Comparison of ENCODE assay signal across 8 cellular contexts in the genomic region with DNA sequence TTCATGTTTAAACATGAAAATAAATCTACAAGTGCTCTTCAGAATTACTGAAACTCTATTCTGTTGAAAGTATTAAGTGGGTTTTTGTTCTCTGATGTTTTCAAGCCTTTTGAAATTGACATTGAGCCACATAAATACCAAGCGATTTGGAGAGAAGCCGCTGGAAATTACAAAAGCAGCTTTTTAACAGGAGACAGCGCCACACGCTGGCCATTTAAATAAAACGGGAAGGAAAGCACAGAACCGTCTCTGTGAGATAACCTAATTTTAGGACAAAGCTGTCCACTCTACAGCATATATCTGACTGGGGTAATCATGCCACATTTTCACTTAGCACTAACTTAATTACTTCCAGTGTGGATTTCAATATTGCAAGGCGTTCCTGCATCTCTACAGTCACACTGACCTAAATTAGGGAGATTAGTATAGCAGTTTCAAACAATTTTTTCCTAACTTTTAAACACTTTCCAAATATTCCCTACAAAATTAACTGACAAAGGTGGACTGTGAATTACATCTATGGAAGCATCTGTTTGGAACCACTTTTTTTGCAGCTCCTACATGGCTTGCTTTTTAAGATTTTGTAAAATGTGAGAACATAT. TPM values are rescaled to one million over a fixed set of nuclear protein-coding genes. Genes with fewer than 3 reads are reported as not detected.
DNase-seq lines count a peak whose midpoint lies in the region; ATAC-seq, FAIRE-seq and TF ChIP-seq lines count a peak whose summit lies in the region.

No MANE protein-coding gene starts in this region.

- CTCF ChIA-PET in PC-3 (lab: Charles Lee): interaction anchor here (0.5 to 0.6 kb wide), 3 partner anchors 30 to 232 kb away, joined by 3 to 9 read pairs (median 5); no protein-coding TSS in a partner anchor
- CTCF ChIA-PET in activated CD8-positive, alpha-beta memory T cell treated with anti-CD3 and anti-CD28 coated beads, Interleukin-2, amount 10 ng/mL, durations not matched to agents 7 days and 5 days (lab: Charles Lee): interaction anchor here (1.1 to 1.3 kb wide), 4 partner anchors 9 to 741 kb away, joined by 3 to 5 read pairs (median 3); no protein-coding TSS in a partner anchor

- H3K9ac ChIP-seq in H9 (ENCODE audit: extremely low read depth, insufficient read length, low read length) (no peak overlapping the region), PC-3 (ENCODE audit: low read length) (no peak overlapping the region), mesendoderm (ENCODE audit: low read length) (no peak overlapping the region)

- intact Hi-C loops in PC-3 (cut with micrococcal nuclease): loop anchor here (1.0 to 5.0 kb wide), 4 partner anchors 281 to 742 kb away; no protein-coding TSS in a partner anchor

- H3K4me2 ChIP-seq in H9 (ENCODE audit: insufficient read depth, insufficient read length, low read length): no peak overlapping the region
- no peak overlapping the region for H3K4me2 ChIP-seq in PC-3 (ENCODE audit: low read length)
- no peak overlapping the region for H3K4me2 ChIP-seq in mesendoderm (ENCODE audit: low read length)

- H4K91ac ChIP-seq in H9 (ENCODE audit: insufficient read length, low read depth, low read length): no peak overlapping the region

- POLR2A ChIA-PET in PC-3 (lab: Charles Lee; ENCODE audit: unreplicated experiment): no interaction called here

- no peaks in the 10 kb centered on the region; a peak in 1 of 7 replicates for H3K36me3 Mint-ChIP-seq in H9 (ENCODE audit: insufficient read depth in 1 of 3, low read depth in 3 of 3)
- H3K36me3 Mint-ChIP-seq in activated CD8-positive, alpha-beta memory T cell treated with anti-CD3 and anti-CD28 coated beads, Interleukin-2, amount 10 ng/mL, durations not matched to agents 7 days and 5 days: no peaks in the 10 kb centered on the region

- H3K27ac ChIP-seq in H9 (ENCODE audit: insufficient read length, low read depth, low read length) (no peak overlapping the region), PC-3 (ENCODE audit: low read length) (no peak overlapping the region), mesendoderm (ENCODE audit: low read depth, low read length) (no peak overlapping the region)

- no peak overlapping the region for H3K23ac ChIP-seq in H9 (ENCODE audit: insufficient read length, low read depth, low read length)
- H3K23ac ChIP-seq in mesendoderm (ENCODE audit: low read length): no peak overlapping the region

- no peak overlapping the region for H2BK5ac ChIP-seq in H9 (ENCODE audit: insufficient read length, low read length)
- no peak overlapping the region for H2BK5ac ChIP-seq in mesendoderm (ENCODE audit: low read length)

- no peak overlapping the region for H3T11ph ChIP-seq in H9 (ENCODE audit: low read length)

- H3K18ac ChIP-seq in H9 (ENCODE audit: insufficient read length, low read depth, low read length) (no peak overlapping the region), mesendoderm (ENCODE audit: low read length) (no peak overlapping the region)

- H2AFZ ChIP-seq in H9 (ENCODE audit: low read length) (no peak overlapping the region), PC-3 (ENCODE audit: low read length) (no peak overlapping the region)

- H2BK12ac ChIP-seq in H9 (ENCODE audit: insufficient read length, low read depth, low read length): no peak overlapping the region

- WGBS in H9 (ENCODE audit: extremely low coverage, insufficient read length, low lambda C conversion rate): no CpG with 5 or more reads among the region's 7 CpGs
- WGBS in mesendoderm (ENCODE audit: extremely low coverage, insufficient coverage, low lambda C conversion rate): no CpG with 5 or more reads among the region's 7 CpGs

- H3K56ac ChIP-seq in H9 (ENCODE audit: insufficient read length, low read depth, low read length) (no peak overlapping the region), mesendoderm (ENCODE audit: low read length) (no peak overlapping the region)

- BruUV-seq in PC-3 (replicated peaks; lab: Mats Ljungman, UMichigan): no TSS peak

- H3K9me3 Mint-ChIP-seq in H9: no peaks in the 10 kb centered on the region; a peak in 1 of 5 replicates
- H3K9me3 Mint-ChIP-seq in activated CD8-positive, alpha-beta memory T cell treated with anti-CD3 and anti-CD28 coated beads, Interleukin-2, amount 10 ng/mL, durations not matched to agents 7 days and 5 days (ENCODE audit: low read depth): no peaks in the 10 kb centered on the region

- H2BK120ac ChIP-seq in H9 (ENCODE audit: low read depth, low read length, poor library complexity, severe bottlenecking): no peak overlapping the region
- no peak overlapping the region for H2BK120ac ChIP-seq in mesendoderm (ENCODE audit: low read depth, low read length)

- H3K4me3 Mint-ChIP-seq in H9: no peak overlapping the region
- H3K4me3 Mint-ChIP-seq in activated CD8-positive, alpha-beta memory T cell treated with anti-CD3 and anti-CD28 coated beads, Interleukin-2, amount 10 ng/mL, durations not matched to agents 7 days and 5 days: no peak overlapping the region

- ATAC-seq in PC-3 (peak; percentile 48), HG02884 (IDR thresholded peaks at IDR 0.05; ENCODE audit: unreplicated experiment) (no peak)
- no peak for ATAC-seq in activated CD8-positive, alpha-beta memory T cell treated with anti-CD3 and anti-CD28 coated beads, Interleukin-2, amount 10 ng/mL, durations not matched to agents 7 days and 5 days

- no peak overlapping the region for H3K4me3 ChIP-seq in PC-3 (ENCODE audit: low read length)
- no peak overlapping the region for H3K4me3 ChIP-seq in bronchial epithelial cell (ENCODE audit: low read depth, low read length)
- no peak overlapping the region for H3K4me3 ChIP-seq in mesendoderm (ENCODE audit: low read length)

- H3K79me2 ChIP-seq in H9 (ENCODE audit: insufficient read depth, low read length) (no peaks in the 10 kb centered on the region), PC-3 (ENCODE audit: low read length) (no peaks in the 10 kb centered on the region), mesendoderm (ENCODE audit: control insufficient read depth, insufficient read depth, low read length) (no peaks in the 10 kb centered on the region)

- H3F3A ChIP-seq in PC-3 (ENCODE audit: low read length, unreplicated experiment): no peaks in the 10 kb centered on the region

- H3K79me1 ChIP-seq in H9 (ENCODE audit: insufficient read depth, low read depth, low read length, poor library complexity, severe bottlenecking): no peaks in the 10 kb centered on the region
- no peaks in the 10 kb centered on the region for H3K79me1 ChIP-seq in mesendoderm (ENCODE audit: low read length)

- H3K36me3 ChIP-seq in PC-3 (ENCODE audit: low read depth, low read length) (no peaks in the 10 kb centered on the region), bronchial epithelial cell (ENCODE audit: control insufficient read depth, insufficient read depth, low read length) (no peaks in the 10 kb centered on the region), mesendoderm (ENCODE audit: control insufficient read depth, insufficient read depth, low read length) (no peaks in the 10 kb centered on the region)

- H4K8ac ChIP-seq in H9 (replicated peaks; ENCODE audit: insufficient read length, low read depth, low read length) (no peak overlapping the region), mesendoderm (ENCODE audit: low read depth, low read length) (no peak overlapping the region)

- H4K5ac ChIP-seq in H9 (ENCODE audit: insufficient read length, low read depth, low read length): no peak overlapping the region
- H4K5ac ChIP-seq in mesendoderm (ENCODE audit: low read length): no peak overlapping the region

- no peaks in the 10 kb centered on the region for H3K9me3 ChIP-seq in H9 (ENCODE audit: control insufficient read depth, low read depth, low read length)
- no peaks in the 10 kb centered on the region for H3K9me3 ChIP-seq in PC-3 (ENCODE audit: low read length)

- H3K14ac ChIP-seq in H9 (ENCODE audit: insufficient read depth, low read length): no peak overlapping the region

- H4K20me1 ChIP-seq in H9 (ENCODE audit: control insufficient read depth, insufficient read depth, insufficient read length): no peaks in the 10 kb centered on the region
- H4K20me1 ChIP-seq in PC-3 (ENCODE audit: low read length): no peaks in the 10 kb centered on the region

- DNase-seq in DMS 273 (lab: John Stamatoyannopoulos, UW; ENCODE audit: unreplicated experiment) (peak; percentile 86), H9 (no peak), PC-3 (peak; percentile 74), bronchial epithelial cell (ENCODE audit: low read depth) (no peak), mesendoderm (peak; percentile 37)
- DNase-seq in activated CD8-positive, alpha-beta memory T cell treated with anti-CD3 and anti-CD28 coated beads, Interleukin-2, amount 10 ng/mL, durations not matched to agents 7 days and 5 days: no peak
- no peak for DNase-seq in NK-92 treated with Interleukin-12 subunit alpha and Interleukin-12 subunit beta, amount 100 ng/mL, for 24 hours (lab: John Stamatoyannopoulos, UW)

- peaks cover 15 to 22% of the 10 kb centered on the region in 2 experiments for H3K4me1 Mint-ChIP-seq in H9
- no peaks in the 10 kb centered on the region for H3K4me1 Mint-ChIP-seq in activated CD8-positive, alpha-beta memory T cell treated with anti-CD3 and anti-CD28 coated beads, Interleukin-2, amount 10 ng/mL, durations not matched to agents 7 days and 5 days

- no peaks in the 10 kb centered on the region for H3K9me2 ChIP-seq in PC-3 (replicated peaks; ENCODE audit: low read length)

- H2AK5ac ChIP-seq in H9 (ENCODE audit: insufficient read length, low read length): no peak overlapping the region
- no peak overlapping the region for H2AK5ac ChIP-seq in mesendoderm (ENCODE audit: low read length)

- no peaks in the 10 kb centered on the region for H3K23me2 ChIP-seq in H9 (ENCODE audit: insufficient read length, low read depth, low read length, poor library complexity, severe bottlenecking)

- no peaks in the 10 kb centered on the region for H3K27me3 ChIP-seq in H9 (ENCODE audit: insufficient read depth, low read length)
- no peaks in the 10 kb centered on the region for H3K27me3 ChIP-seq in PC-3 (ENCODE audit: low read length)
- H3K27me3 ChIP-seq in bronchial epithelial cell (ENCODE audit: control insufficient read depth, insufficient read depth, low read length): no peaks in the 10 kb centered on the region
- H3K27me3 ChIP-seq in mesendoderm (ENCODE audit: insufficient read depth, low read length, poor library complexity): no peaks in the 10 kb centered on the region

- H2BK20ac ChIP-seq in H9 (ENCODE audit: low read depth, low read length, poor library complexity, severe bottlenecking): no peak overlapping the region

- H3K4me1 ChIP-seq in H9 (ENCODE audit: insufficient read depth, low read length) (peaks cover 2% of the 10 kb centered on the region; the same call in 1 of the 2 replicates), PC-3 (ENCODE audit: insufficient read depth, low read length) (no peaks in the 10 kb centered on the region), mesendoderm (ENCODE audit: control insufficient read depth, low read depth, low read length) (no peaks in the 10 kb centered on the region)

- no peaks in the 10 kb centered on the region; the same call in 1 of the 2 replicates for H3K27me3 Mint-ChIP-seq in H9 (ENCODE audit: low read depth)
- H3K27me3 Mint-ChIP-seq in activated CD8-positive, alpha-beta memory T cell treated with anti-CD3 and anti-CD28 coated beads, Interleukin-2, amount 10 ng/mL, durations not matched to agents 7 days and 5 days: peaks cover 1% of the 10 kb centered on the region

- FAIRE-seq in bronchial epithelial cell (lab: Jason Lieb, UNC): no peak

- H2BK15ac ChIP-seq in H9 (ENCODE audit: low read depth, low read length): no peak overlapping the region
- no peak overlapping the region for H2BK15ac ChIP-seq in mesendoderm (replicated peaks; ENCODE audit: low read depth)

- no peak overlapping the region for H3K27ac Mint-ChIP-seq in H9
- H3K27ac Mint-ChIP-seq in activated CD8-positive, alpha-beta memory T cell treated with anti-CD3 and anti-CD28 coated beads, Interleukin-2, amount 10 ng/mL, durations not matched to agents 7 days and 5 days: no peak overlapping the region

- TF ChIP-seq CTCF in H9 (conservative IDR thresholded peaks at IDR 0.05): peak; percentile 86
- TF ChIP-seq CTCF in PC-3 (conservative IDR thresholded peaks at IDR 0.05; ENCODE audit: low read depth, low read length): peak; percentile 79
- peak; percentile 41 for TF ChIP-seq CTCF in bronchial epithelial cell (IDR thresholded peaks at IDR 0.05; ENCODE audit: insufficient read depth, low read length, severe bottlenecking)

- H3K4ac ChIP-seq in H9 (ENCODE audit: low read depth, low read length) (no peak overlapping the region), mesendoderm (ENCODE audit: low read depth, low read length) (no peak overlapping the region)

RNA-seq across cellular contexts. Expression of gene ANOS1, which starts 6.8 kb away (rescaled TPM):
- total RNA-seq in H9 (2021) (51.0 and 54.9 TPM in 2 replicates), PC-3 (2014; rRNA removed) (1.8 and 3.5 TPM in 2 replicates), bronchial epithelial cell (0.26 and 0.38 TPM in 2 replicates)
- polyA plus RNA-seq in mesendoderm (2013, experiment 1 of 2): 42.1 TPM
- 46.0 TPM for polyA plus RNA-seq in mesendoderm (2013, experiment 2 of 2)
- total RNA-seq in activated CD8-positive, alpha-beta memory T cell treated with anti-CD3 and anti-CD28 coated beads, Interleukin-2, amount 10 ng/mL, durations not matched to agents 7 days and 5 days: not detected

Comparison
In these comparisons a context has a peak if more than half of its experiments do, and no peak if none do; other contexts are left out.
1. DNase-seq: peak in DMS 273 (single experiment), PC-3 (single experiment) and mesendoderm (single experiment); none in H9 (single experiment), bronchial epithelial cell (single experiment), activated CD8-positive, alpha-beta memory T cell treated with anti-CD3 and anti-CD28 coated beads, Interleukin-2, amount 10 ng/mL, durations not matched to agents 7 days and 5 days (single experiment) and NK-92 treated with Interleukin-12 subunit alpha and Interleukin-12 subunit beta, amount 100 ng/mL, for 24 hours (single experiment).
2. RNA of gene ANOS1, which starts 6.8 kb away (total RNA-seq): 51.0 to 54.9 TPM in H9; 1.8 to 3.5 TPM in PC-3, 0.26 to 0.38 TPM in bronchial epithelial cell and not detected in activated CD8-positive, alpha-beta memory T cell treated with anti-CD3 and anti-CD28 coated beads, Interleukin-2, amount 10 ng/mL, durations not matched to agents 7 days and 5 days; every median in the first group is over 10 times any median in the second.
3. Peak in every context shown above with its lines, with median percentiles within 50 percentile points of each other: CTCF ChIP-seq.